Comparison of ENCODE assay signal across 1 cellular context in genomic region chr18:35835366-35835765, GRCh38.
TF ChIP-seq lines count a peak whose summit lies in the region.

No MANE protein-coding gene starts in this region.

TF ChIP-seq in GM12878, 131 proteins besides CTCF, POLR2A, EP300 and RAD21 (continued from another document):
- TF ChIP-seq ZBTB4 (CRISPR knock-in tag; IDR thresholded peaks at IDR 0.05), result no peak
- no peak for TF ChIP-seq ZNF687 (IDR thresholded peaks at IDR 0.05)
